ENCODE assay signal across 1 cellular context in the genomic region with DNA sequence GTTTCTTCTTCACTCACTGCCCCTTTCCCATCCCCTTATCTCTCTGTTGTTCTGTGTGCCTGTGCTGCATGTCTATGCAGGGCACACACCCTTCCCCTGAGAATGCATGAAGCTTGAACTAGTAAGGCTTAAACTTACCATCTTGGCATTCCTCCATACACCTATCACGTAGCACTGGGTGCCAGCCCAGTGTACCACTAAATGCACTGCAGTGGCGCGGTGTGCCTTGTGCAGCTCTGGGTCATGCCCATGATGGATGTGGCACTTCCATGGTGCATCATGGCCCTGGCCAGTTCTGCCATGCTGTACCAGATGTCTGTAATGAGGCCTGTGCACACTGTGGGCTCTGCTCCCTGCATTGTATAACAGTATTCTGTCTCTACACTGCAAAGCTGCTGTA.
TF ChIP-seq lines count a peak whose summit lies in the region.

No MANE protein-coding gene starts in this region.

TF ChIP-seq in H1, 55 proteins besides CTCF, POLR2A, EP300 and RAD21:
- TF ChIP-seq, protein P1, sequence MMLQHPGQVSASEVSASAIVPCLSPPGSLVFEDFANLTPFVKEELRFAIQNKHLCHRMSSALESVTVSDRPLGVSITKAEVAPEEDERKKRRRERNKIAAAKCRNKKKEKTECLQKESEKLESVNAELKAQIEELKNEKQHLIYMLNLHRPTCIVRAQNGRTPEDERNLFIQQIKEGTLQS (IDR thresholded peaks at IDR 0.05; ENCODE audit: insufficient read depth, low read depth, low read length): no peak
- TF ChIP-seq SUZ12 (IDR thresholded peaks at IDR 0.05; ENCODE audit: low read length) (no peak), YY1 (IDR thresholded peaks at IDR 0.05; ENCODE audit: low read depth, low read length) (no peak), SIRT6 (IDR thresholded peaks at IDR 0.05; ENCODE audit: low read length) (no peak), SIX5 (IDR thresholded peaks at IDR 0.05; ENCODE audit: low read depth, low read length) (no peak), SRF (IDR thresholded peaks at IDR 0.05; ENCODE audit: low read depth, low read length) (no peak), TCF12 (IDR thresholded peaks at IDR 0.05; ENCODE audit: low read depth, low read length) (no peak), SP2 (IDR thresholded peaks at IDR 0.05; ENCODE audit: low read length) (no peak), HDAC6 (IDR thresholded peaks at IDR 0.05; ENCODE audit: low read depth, low read length) (no peak), BACH1 (IDR thresholded peaks at IDR 0.05; ENCODE audit: low read length) (no peak), POLR2AphosphoS5 (IDR thresholded peaks at IDR 0.05; ENCODE audit: low read depth, low read length) (no peak), CHD7 (IDR thresholded peaks at IDR 0.05; ENCODE audit: insufficient replicate concordance, low read length) (no peak), SAP30 (IDR thresholded peaks at IDR 0.05; ENCODE audit: insufficient read depth, insufficient replicate concordance, low read length) (no peak), JUND (IDR thresholded peaks at IDR 0.05; ENCODE audit: low read length) (no peak), TAF7 (optimal IDR thresholded peaks at IDR 0.05; ENCODE audit: borderline replicate concordance, low read depth, low read length) (no peak), RXRA (IDR thresholded peaks at IDR 0.05; ENCODE audit: insufficient read depth, low read depth, low read length) (no peak), SP1 (IDR thresholded peaks at IDR 0.05; ENCODE audit: low read depth, low read length) (no peak), TEAD4 (IDR thresholded peaks at IDR 0.05; ENCODE audit: low read depth, low read length) (no peak), EZH2 (IDR thresholded peaks at IDR 0.05; ENCODE audit: low read depth, low read length, severe bottlenecking) (no peak)
TF ChIP-seq in H1: peak in this region for 0.
